In the genomic region with DNA sequence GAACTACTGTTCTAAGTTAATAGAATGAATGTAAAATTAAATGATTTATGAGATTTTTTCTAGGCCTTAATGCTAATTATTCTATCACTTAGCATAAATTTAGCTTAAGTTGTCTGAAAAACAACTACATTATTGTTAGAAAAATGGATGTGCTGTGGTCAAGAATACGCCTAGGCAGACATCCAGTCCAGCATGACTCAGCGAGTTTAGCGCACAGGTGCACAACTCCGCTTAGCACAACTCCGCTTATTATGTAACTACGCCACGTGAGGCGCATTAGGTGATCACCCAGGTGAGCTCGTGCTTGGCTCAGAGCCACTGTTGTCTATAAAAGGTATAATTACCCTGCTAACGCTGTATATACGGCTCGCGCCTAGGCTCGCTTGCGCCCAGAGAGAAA, we compare ENCODE assay signal across 24 cellular contexts.
A peak's percentile ranks its signal among the peaks of the same experiment; 100 is the strongest.
DNase-seq lines count a peak whose midpoint lies in the region; ATAC-seq and TF ChIP-seq lines count a peak whose summit lies in the region.
"Had no signal": no experiment of that assay in that cellular context is flagged by ENCODE, and none has a peak within 500 bp of the region (broad histone marks: within the 10 kb centered on the region; RNA-seq: fewer than 3 reads in every experiment).

No MANE protein-coding gene starts in this region.

- intact Hi-C loops in prostate gland (cut with DNase I), result no loop called here

- H3K27me3 ChIP-seq in foreskin keratinocyte, result no peaks in the 10 kb centered on the region
- no peaks in the 10 kb centered on the region for H3K27me3 ChIP-seq in prostate gland (replicated peaks; ENCODE audit: insufficient read depth)

- 97% methylated on average over 15 of the region's 15 CpGs for WGBS in prostate gland

- no peak for TF ChIP-seq POLR2A in prostate gland (IDR thresholded peaks at IDR 0.05)

- H3K4me1 ChIP-seq in foreskin keratinocyte, result peaks cover 15% of the 10 kb centered on the region
- no peaks in the 10 kb centered on the region for H3K4me1 ChIP-seq in prostate gland (replicated peaks)
- H3K4me1 ChIP-seq: Caco-2 had no signal

- H3K27ac ChIP-seq in foreskin keratinocyte, result peak overlapping the region; percentile 1
- no peak overlapping the region for H3K27ac ChIP-seq in prostate gland
- H3K27ac ChIP-seq: HL-60, PC-9 had no signal

- no peak for ATAC-seq in foreskin keratinocyte

- TF ChIP-seq CTCF in foreskin keratinocyte (conservative IDR thresholded peaks at IDR 0.05) (no peak), prostate gland (IDR thresholded peaks at IDR 0.05) (no peak)

- no peak overlapping the region for H3K4me3 ChIP-seq in prostate gland
- H3K4me3 ChIP-seq: PC-9 had no signal

- no peaks in the 10 kb centered on the region for H3K36me3 ChIP-seq in prostate gland

- peak; percentile 19 for DNase-seq in NCI-H748 (lab: John Stamatoyannopoulos, UW; ENCODE audit: unreplicated experiment)
- DNase-seq in NCI-H748 treated with DMSO at 0.1 percent for 48 hours (lab: John Stamatoyannopoulos, UW), result no peak
- peak; percentile 6 for DNase-seq in NCI-H69 (lab: John Stamatoyannopoulos, UW)
- no peak for DNase-seq in foreskin keratinocyte
- no peak for DNase-seq in COLO829 (ENCODE audit: low spot score)
- no peak for DNase-seq in prostate gland (ENCODE audit: low spot score)
- DNase-seq in activated naive CD4-positive, alpha-beta T cell treated with Interleukin-2 at 50 U/mL for 16 hours, result no peak
- DNase-seq: C1 segment of cervical spinal cord; Caco-2; CD4-positive, alpha-beta memory T cell; DMS153; H7; KBM-7; MV-4-11; NCI-H1105; NCI-H1436 treated with DMSO at 0.1 percent for 48 hours; NCI-H1930; NCI-H2171; NCI-H226; NCI-H510A; PC-9; SHP77; T-helper 1 cell had no signal

- H3K9me3 ChIP-seq in prostate gland, result no peaks in the 10 kb centered on the region
- H3K9me3 ChIP-seq: Caco-2 had no signal

Comparison
In these comparisons a context has a peak if more than half of its experiments do, and no peak if none do; other contexts are left out.
1. DNase-seq: peak in NCI-H748 (single experiment) and NCI-H69 (single experiment); none in NCI-H748 treated with DMSO at 0.1 percent for 48 hours (single experiment), foreskin keratinocyte (0 of 2), COLO829 (single experiment), prostate gland (single experiment) and activated naive CD4-positive, alpha-beta T cell treated with Interleukin-2 at 50 U/mL for 16 hours (single experiment).